ENCODE assay signal across 25 cellular contexts in the genomic region with DNA sequence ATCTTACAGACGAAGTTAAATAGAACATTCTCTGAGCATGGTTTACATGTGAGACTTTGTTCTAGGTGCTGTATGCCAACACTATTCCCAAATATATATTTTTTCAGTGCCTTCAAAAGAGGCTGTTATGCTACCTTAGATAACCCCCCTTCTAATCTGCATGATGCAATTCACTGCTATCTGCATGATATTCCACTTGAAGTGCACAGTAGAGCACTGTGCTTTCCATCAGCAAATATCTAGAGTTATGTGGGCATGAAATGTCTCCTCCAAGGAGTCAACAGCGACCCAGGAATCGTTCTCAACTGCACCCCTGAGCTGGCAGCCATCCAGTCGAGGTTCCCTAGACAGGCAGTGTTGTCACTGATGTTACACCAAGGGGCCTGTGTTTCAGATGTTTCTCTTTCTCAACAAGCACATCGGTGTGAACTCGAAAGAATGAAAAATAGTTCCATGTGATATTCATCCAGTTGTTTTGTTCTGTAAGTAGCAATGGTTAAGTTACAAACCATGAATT.
"Had no signal": no experiment of that assay in that cellular context is flagged by ENCODE, and none has a peak within 500 bp of the region (broad histone marks: within the 10 kb centered on the region; RNA-seq: fewer than 3 reads in every experiment).

No MANE protein-coding gene starts in this region.

- H3K27me3 ChIP-seq: breast epithelium, left lung, pancreas, stomach, thyroid gland, upper lobe of right lung had no signal

- H3K27ac ChIP-seq: breast epithelium, left lung, pancreas, prostate gland, stomach, thyroid gland, upper lobe of right lung had no signal

- H3K4me1 ChIP-seq: breast epithelium, left lung, pancreas, prostate gland, stomach, thyroid gland, upper lobe of right lung had no signal

- H3K9me3 ChIP-seq: breast epithelium, pancreas, prostate gland, thyroid gland, upper lobe of right lung had no signal

- H3K4me3 ChIP-seq: breast epithelium, left lung, pancreas, prostate gland, smooth muscle cell, stomach, thyroid gland, upper lobe of right lung had no signal

- DNase-seq: activated B cell treated with CpG ODN at 0.5 μM for 24 hours; activated CD4-positive, alpha-beta T cell treated with anti-CD3 and anti-CD28 coated beads, Interleukin-2, amount 50 U/mL, for 1 hour; activated CD8-positive, alpha-beta T cell treated with anti-CD3 and anti-CD28 coated beads for 36 hours; activated gamma-delta T cell treated with Interleukin-2 at 50 U/mL for 16 hours; activated naive CD4-positive, alpha-beta T cell treated with anti-CD3 and anti-CD28 coated beads, Interleukin-2, amount 50 U/mL, for 16 hours; activated naive CD8-positive, alpha-beta T cell treated with anti-CD3 and anti-CD28 coated beads, Interleukin-2, amount 50 U/mL, for 24 hours; activated T-cell treated with anti-CD3 and anti-CD28 coated beads, Interleukin-2, amount 50 U/mL, for 4 hours; amygdala; endodermal cell; foreskin fibroblast; head of caudate nucleus; kidney glomerular epithelial cell; left lung; mammary epithelial cell; naive thymus-derived CD4-positive, alpha-beta T cell; pancreas; retina; stimulated activated CD4-positive, alpha-beta T cell treated with anti-CD3 and anti-CD28 coated beads, Interleukin-2, amount 100 ng/mL, for 24 hours; stimulated activated naive B cell treated with anti-CD40 and anti-IgM and Interleukin-4, amounts not matched to agents 10 μg/mL and 1 μg/mL and 100 μg/mL, for 72 hours; stomach; thyroid gland; upper lobe of right lung had no signal

- H3K36me3 ChIP-seq: breast epithelium, left lung, pancreas, prostate gland, stomach, thyroid gland, upper lobe of right lung had no signal
